Comparison of ENCODE assay signal across 19 cellular contexts in genomic region chr4:64305565-64306254, GRCh38.
DNase-seq lines count a peak whose midpoint lies in the region; ATAC-seq and TF ChIP-seq lines count a peak whose summit lies in the region.
"Had no signal": no experiment of that assay in that cellular context is flagged by ENCODE, and none has a peak within 500 bp of the region (broad histone marks: within the 10 kb centered on the region; RNA-seq: fewer than 3 reads in every experiment).

No MANE protein-coding gene starts in this region.

- no peak for TF ChIP-seq EP300 in gastroesophageal sphincter (IDR thresholded peaks at IDR 0.05)

- no peaks in the 10 kb centered on the region for H3K27me3 ChIP-seq in mammary epithelial cell (ENCODE audit: insufficient read depth, low read length)
- H3K27me3 ChIP-seq in MM.1S (replicated peaks; ENCODE audit: insufficient read depth, low read length) = no peaks in the 10 kb centered on the region
- no peaks in the 10 kb centered on the region for H3K27me3 ChIP-seq in foreskin keratinocyte
- H3K27me3 ChIP-seq in gastroesophageal sphincter = no peaks in the 10 kb centered on the region
- H3K27me3 ChIP-seq in Karpas-422 (ENCODE audit: low read length) = no peaks in the 10 kb centered on the region

- H3K9me3 ChIP-seq in mammary epithelial cell (replicated peaks; ENCODE audit: insufficient read depth, low read length) (peaks cover 3% of the 10 kb centered on the region), HEK293 (ENCODE audit: control insufficient read depth, insufficient read depth, low read depth, low read length) (no peaks in the 10 kb centered on the region), MM.1S (replicated peaks; ENCODE audit: insufficient read depth, low read length) (no peaks in the 10 kb centered on the region), gastroesophageal sphincter (peaks cover 0 to 11% (median 0%) of the 10 kb centered on the region in 3 donors), Karpas-422 (ENCODE audit: low read length) (peaks cover 46% of the 10 kb centered on the region)
- H3K9me3 ChIP-seq: SK-N-SH had no signal

- no peaks in the 10 kb centered on the region for H3K27me3 Mint-ChIP-seq in MCF 10A (ENCODE audit: insufficient read depth, unreplicated experiment)

- peaks cover 7% of the 10 kb centered on the region for H3K9me3 Mint-ChIP-seq in MCF 10A (ENCODE audit: unreplicated experiment)

- H2AFZ ChIP-seq in mammary epithelial cell (ENCODE audit: low read depth, low read length) = no peak overlapping the region
- H2AFZ ChIP-seq in MM.1S (ENCODE audit: low read length) = peak overlapping the region; percentile 80
- H2AFZ ChIP-seq in Karpas-422 (ENCODE audit: low read length) = no peak overlapping the region
- H2AFZ ChIP-seq: GM23248 had no signal

- H3K4me3 Mint-ChIP-seq in MCF 10A (ENCODE audit: unreplicated experiment) = no peak overlapping the region
- H3K4me3 Mint-ChIP-seq: CD8-positive, alpha-beta T cell had no signal

- intact Hi-C loops in MCF 10A (cut with micrococcal nuclease) = no loop called here
- intact Hi-C loops in mammary epithelial cell (cut with micrococcal nuclease) = no loop called here

- no peak overlapping the region for H3K27ac Mint-ChIP-seq in MCF 10A (ENCODE audit: low read depth, unreplicated experiment)
- H3K27ac Mint-ChIP-seq: CD8-positive, alpha-beta T cell had no signal

- H3K27ac ChIP-seq in mammary epithelial cell (ENCODE audit: insufficient read depth, low read depth, low read length) (no peak overlapping the region), HEK293 (ENCODE audit: extremely low read depth, low read depth, low read length) (no peak overlapping the region), MM.1S (ENCODE audit: low read length) (peak overlapping the region; percentile 93), foreskin keratinocyte (no peak overlapping the region), gastroesophageal sphincter (no peak overlapping the region), Karpas-422 (ENCODE audit: low read length) (no peak overlapping the region)
- H3K27ac ChIP-seq: GM23248 had no signal

- no peaks in the 10 kb centered on the region for H3K4me1 Mint-ChIP-seq in MCF 10A (ENCODE audit: insufficient read depth, unreplicated experiment)

- TF ChIP-seq CTCF in MCF 10A (IDR thresholded peaks at IDR 0.05; ENCODE audit: unreplicated experiment) (no peak), mammary epithelial cell (conservative IDR thresholded peaks at IDR 0.05 in 1 of 2, IDR thresholded peaks at IDR 0.05 in 1 of 2; ENCODE audit: extremely low read depth in 1 of 2, insufficient read depth in 1 of 2, low read depth in 1 of 2, low read length in 2 of 2) (no peak), HEK293 (tag by site-specific recombination; IDR thresholded peaks at IDR 0.05) (no peak), MM.1S (IDR thresholded peaks at IDR 0.05; ENCODE audit: low read length) (no peak), foreskin keratinocyte (conservative IDR thresholded peaks at IDR 0.05) (no peak), gastroesophageal sphincter (IDR thresholded peaks at IDR 0.05) (no peak)

- POLR2A ChIA-PET in MCF 10A (lab: Yijun Ruan, JAX) = no interaction called here
- POLR2A ChIA-PET in HEK293 (lab: Yijun Ruan, JAX) = no interaction called here

- WGBS in mammary epithelial cell (ENCODE audit: low coverage, missing lambda C conversion rate) = 0% methylated on average over 1 of the region's 1 CpG
- WGBS in gastroesophageal sphincter (ENCODE audit: low coverage in 1 of 2), 2 donors = no CpG with 5 or more reads among the region's 1 CpG

- CTCF ChIA-PET in MCF 10A (lab: Yijun Ruan, JAX) = interaction anchor here (0.6 to 0.7 kb wide), 2 partner anchors 36 to 233 kb away, joined by 3 read pairs; no protein-coding TSS in a partner anchor
- CTCF ChIA-PET in mammary epithelial cell (lab: Charles Lee; ENCODE audit: low non-redundant PET) = no interaction called here
- CTCF ChIA-PET in HEK293 (lab: Yijun Ruan, JAX) = no interaction called here

- no peaks in the 10 kb centered on the region for H3K36me3 ChIP-seq in mammary epithelial cell (ENCODE audit: insufficient read depth, low read length)
- no peaks in the 10 kb centered on the region for H3K36me3 ChIP-seq in HEK293 (ENCODE audit: control insufficient read depth in 2 of 2, insufficient read depth in 1 of 2, low read length in 2 of 2)
- no peaks in the 10 kb centered on the region for H3K36me3 ChIP-seq in MM.1S (replicated peaks; ENCODE audit: insufficient read depth, low read length)
- no peaks in the 10 kb centered on the region for H3K36me3 ChIP-seq in gastroesophageal sphincter
- H3K36me3 ChIP-seq in Karpas-422 (ENCODE audit: insufficient read depth, low read length) = no peaks in the 10 kb centered on the region

- dilution Hi-C loops in mammary epithelial cell (cut with HindIII; ENCODE audit: low sequenced_read_pairs) = no loop called here

- no peaks in the 10 kb centered on the region for H3K36me3 Mint-ChIP-seq in MCF 10A (ENCODE audit: insufficient read depth, unreplicated experiment)
- H3K36me3 Mint-ChIP-seq: CD8-positive, alpha-beta T cell had no signal

- H3K9ac ChIP-seq in mammary epithelial cell (ENCODE audit: insufficient read depth, low read length) (no peak overlapping the region), MM.1S (ENCODE audit: low read length) (peak overlapping the region; percentile 40; the same call in 1 of the 2 replicates), Karpas-422 (ENCODE audit: low read length) (no peak overlapping the region)
- H3K9ac ChIP-seq: GM23248, SK-N-SH had no signal

- ATAC-seq in foreskin keratinocyte = peak; percentile 28
- no peak for ATAC-seq in gastroesophageal sphincter
- ATAC-seq: CD8-positive, alpha-beta T cell; Panc1 had no signal

- H3K79me2 ChIP-seq in mammary epithelial cell (ENCODE audit: insufficient read depth, low read length) = no peaks in the 10 kb centered on the region
- no peaks in the 10 kb centered on the region for H3K79me2 ChIP-seq in MM.1S (ENCODE audit: low read length)
- no peaks in the 10 kb centered on the region for H3K79me2 ChIP-seq in Karpas-422 (ENCODE audit: low read length)

- peaks cover 40% of the 10 kb centered on the region for H3F3A ChIP-seq in MM.1S (ENCODE audit: insufficient read depth, low read length)

- in situ Hi-C loops in mammary epithelial cell (cut with MboI; ENCODE audit: low sequenced_read_pairs in 2 of 2) = no loop called here

- no peak overlapping the region for H3K4me3 ChIP-seq in mammary epithelial cell (replicated peaks in 1 of 3; ENCODE audit: insufficient read depth in 1 of 3, low read depth in 2 of 3, low read length in 3 of 3)
- no peak overlapping the region for H3K4me3 ChIP-seq in HEK293 (ENCODE audit: low read depth, low read length)
- no peak overlapping the region for H3K4me3 ChIP-seq in MM.1S (ENCODE audit: low read length)
- no peak overlapping the region for H3K4me3 ChIP-seq in gastroesophageal sphincter
- H3K4me3 ChIP-seq in Karpas-422 (ENCODE audit: low read length) = no peak overlapping the region
- H3K4me3 ChIP-seq: GM23248 had no signal

- H3K4me2 ChIP-seq in mammary epithelial cell (ENCODE audit: insufficient read depth, low read depth, low read length) (no peak overlapping the region), MM.1S (ENCODE audit: low read depth, low read length) (peak overlapping the region; percentile 37; the same call in 1 of the 2 replicates), Karpas-422 (ENCODE audit: low read depth, low read length, poor library complexity, severe bottlenecking) (no peak overlapping the region)
- H3K4me2 ChIP-seq: SK-N-SH had no signal

- no peaks in the 10 kb centered on the region for H4K20me1 ChIP-seq in mammary epithelial cell (ENCODE audit: insufficient read depth, low read length)
- H4K20me1 ChIP-seq in MM.1S (ENCODE audit: insufficient read depth, low read length) = no peaks in the 10 kb centered on the region
- H4K20me1 ChIP-seq in Karpas-422 (ENCODE audit: insufficient read depth, low read depth, low read length) = no peaks in the 10 kb centered on the region

- peak; percentile 6 for DNase-seq in MCF 10A (ENCODE audit: unreplicated experiment)
- DNase-seq in mammary epithelial cell = no peak
- peak; percentile 94 for DNase-seq in MM.1S
- DNase-seq in foreskin keratinocyte = peak in 1 of 2 donors; percentile 16
- no peak for DNase-seq in superior temporal gyrus (ENCODE audit: extremely low spot score)
- no peak for DNase-seq in Karpas-422
- DNase-seq: CD8-positive, alpha-beta T cell; GF-D8; GM23248; NCI-H1048; NCI-H1436 treated with DMSO at 0.1 percent for 48 hours; NCI-H2029 treated with DMSO at 0.1 percent for 48 hours; NCI-H510A; SHP77; SK-N-SH; T-helper 1 cell had no signal

- H3K9me2 ChIP-seq in MM.1S (replicated peaks; ENCODE audit: insufficient read depth, low read length) = no peaks in the 10 kb centered on the region
- no peaks in the 10 kb centered on the region for H3K9me2 ChIP-seq in Karpas-422 (replicated peaks; ENCODE audit: insufficient read depth, low read length)
- H3K9me2 ChIP-seq: SK-N-SH had no signal

- BruUV-seq in MCF 10A (replicated peaks; lab: Mats Ljungman, UMichigan) (no TSS peak), mammary epithelial cell (replicated peaks; lab: Mats Ljungman, UMichigan) (no TSS peak)

- H3K4me1 ChIP-seq in mammary epithelial cell (ENCODE audit: insufficient read depth, low read length) (no peaks in the 10 kb centered on the region), HEK293 (ENCODE audit: control insufficient read depth, insufficient read depth, low read length) (no peaks in the 10 kb centered on the region), MM.1S (ENCODE audit: low read length) (peaks cover 39% of the 10 kb centered on the region), foreskin keratinocyte (no peaks in the 10 kb centered on the region), gastroesophageal sphincter (no peaks in the 10 kb centered on the region), Karpas-422 (ENCODE audit: low read length) (no peaks in the 10 kb centered on the region)

- no peak for TF ChIP-seq POLR2A in gastroesophageal sphincter (IDR thresholded peaks at IDR 0.05)

TF ChIP-seq in HEK293, 187 proteins besides CTCF, POLR2A, EP300 and RAD21 (continues in another document):
- no peak for TF ChIP-seq ZNF707 (tag by site-specific recombination; IDR thresholded peaks at IDR 0.05)
- no peak for TF ChIP-seq ZNF626 (tag by site-specific recombination; IDR thresholded peaks at IDR 0.05)
- TF ChIP-seq, protein P1, sequence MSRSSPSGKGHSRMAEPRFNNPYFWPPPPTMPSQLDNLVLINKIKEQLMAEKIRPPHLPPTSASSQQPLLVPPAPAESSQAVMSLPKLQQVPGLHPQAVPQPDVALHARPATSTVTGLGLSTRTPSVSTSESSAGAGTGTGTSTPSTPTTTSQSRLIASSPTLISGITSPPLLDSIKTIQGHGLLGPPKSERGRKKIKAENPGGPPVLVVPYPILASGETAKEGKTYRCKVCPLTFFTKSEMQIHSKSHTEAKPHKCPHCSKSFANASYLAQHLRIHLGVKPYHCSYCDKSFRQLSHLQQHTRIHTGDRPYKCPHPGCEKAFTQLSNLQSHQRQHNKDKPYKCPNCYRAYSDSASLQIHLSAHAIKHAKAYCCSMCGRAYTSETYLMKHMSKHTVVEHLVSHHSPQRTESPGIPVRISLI (tag by site-specific recombination; IDR thresholded peaks at IDR 0.05) = no peak

Comparison
In these comparisons a context has a peak if more than half of its experiments do, and no peak if none do; other contexts are left out.
1. DNase-seq: peak in MCF 10A (single experiment) and MM.1S (single experiment); none in mammary epithelial cell (single experiment), superior temporal gyrus (single experiment) and Karpas-422 (single experiment).